Comparison of ENCODE assay signal across 14 cellular contexts in the genomic region with DNA sequence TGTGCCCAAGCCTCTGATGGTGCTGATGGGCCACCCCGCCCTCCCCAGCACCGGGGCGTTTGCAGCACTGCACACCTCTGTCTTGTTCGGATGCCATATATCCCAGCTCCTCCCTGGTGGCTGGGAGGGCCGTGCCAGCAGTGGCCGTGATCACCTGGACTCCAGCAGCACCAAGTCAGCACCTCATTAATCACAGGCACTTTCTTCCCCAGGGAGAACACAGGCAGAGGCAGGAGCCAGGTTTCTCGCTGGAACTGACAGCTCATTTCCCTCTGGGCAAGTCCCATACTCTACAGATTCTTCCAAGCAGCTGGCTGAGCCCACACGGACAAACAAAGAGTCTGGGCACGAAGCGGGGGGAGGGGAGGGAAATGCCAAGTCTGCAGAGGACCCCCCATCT.
A peak's percentile ranks its signal among the peaks of the same experiment; 100 is the strongest.
DNase-seq lines count a peak whose midpoint lies in the region; ATAC-seq and TF ChIP-seq lines count a peak whose summit lies in the region.
"Had no signal": no experiment of that assay in that cellular context is flagged by ENCODE, and none has a peak within 500 bp of the region (broad histone marks: within the 10 kb centered on the region; RNA-seq: fewer than 3 reads in every experiment).

No MANE protein-coding gene starts in this region.

- peaks cover 26% of the 10 kb centered on the region for H3K36me3 Mint-ChIP-seq in activated naive CD4-positive, alpha-beta T cell treated with anti-CD3 and anti-CD28 coated beads, Interleukin-2, amount 50 U/mL, for 24 hours
- H3K36me3 Mint-ChIP-seq in activated naive CD4-positive, alpha-beta T cell treated with anti-CD3 and anti-CD28 coated beads, Interleukin-2, amount 10 ng/mL, durations not matched to agents 7 days and 5 days, result peaks cover 16% of the 10 kb centered on the region
- H3K36me3 Mint-ChIP-seq in stimulated activated effector memory CD8-positive, alpha-beta T cell treated with anti-CD3 and anti-CD28 coated beads, Interleukin-12 subunit alpha, Interleukin-12 subunit beta, amount 100 ng/mL, for 72 hours, result peaks cover 56% of the 10 kb centered on the region

- ATAC-seq in stimulated activated effector memory CD8-positive, alpha-beta T cell treated with anti-CD3 and anti-CD28 coated beads, Interleukin-12 subunit alpha, Interleukin-12 subunit beta, amount 100 ng/mL, for 72 hours, result no peak
- ATAC-seq in HG03571 (IDR thresholded peaks at IDR 0.05; ENCODE audit: unreplicated experiment), result no peak

- DNase-seq in activated naive CD4-positive, alpha-beta T cell treated with anti-CD3 and anti-CD28 coated beads, Interleukin-2, amount 10 ng/mL, durations not matched to agents 7 days and 5 days, result no peak
- DNase-seq in RWPE1 (ENCODE audit: low spot score), result peak; percentile 62
- peak; percentile 70 for DNase-seq in fibroblast of the aortic adventitia (ENCODE audit: low read depth)
- DNase-seq in stimulated activated effector memory CD8-positive, alpha-beta T cell treated with anti-CD3 and anti-CD28 coated beads, Interleukin-12 subunit alpha, Interleukin-12 subunit beta, amount 100 ng/mL, for 72 hours (ENCODE audit: low spot score in 2 of 2), result no peak
- DNase-seq in iPS-NIHi11 (ENCODE audit: low spot score), result no peak
- DNase-seq in retina, result no peak
- DNase-seq: cortex of kidney, NCI-H2029 treated with DMSO at 0.1 percent for 48 hours, SW 1271 had no signal

- CTCF ChIA-PET in activated naive CD4-positive, alpha-beta T cell treated with anti-CD3 and anti-CD28 coated beads, Interleukin-2, amount 10 ng/mL, durations not matched to agents 7 days and 5 days (lab: Charles Lee), result no interaction called here
- CTCF ChIA-PET in RWPE1 (lab: Yijun Ruan, JAX), result interaction anchor here (0.6 kb wide), 1 partner anchor 10 kb away, joined by 3 read pairs; no protein-coding TSS in a partner anchor

- H3K27me3 Mint-ChIP-seq in activated naive CD4-positive, alpha-beta T cell treated with anti-CD3 and anti-CD28 coated beads, Interleukin-2, amount 50 U/mL, for 24 hours, result no peaks in the 10 kb centered on the region
- H3K27me3 Mint-ChIP-seq in activated naive CD4-positive, alpha-beta T cell treated with anti-CD3 and anti-CD28 coated beads, Interleukin-2, amount 10 ng/mL, durations not matched to agents 7 days and 5 days, result no peaks in the 10 kb centered on the region

- peak overlapping the region; percentile 59 for H3K27ac Mint-ChIP-seq in activated naive CD4-positive, alpha-beta T cell treated with anti-CD3 and anti-CD28 coated beads, Interleukin-2, amount 50 U/mL, for 24 hours
- no peak overlapping the region for H3K27ac Mint-ChIP-seq in activated naive CD4-positive, alpha-beta T cell treated with anti-CD3 and anti-CD28 coated beads, Interleukin-2, amount 10 ng/mL, durations not matched to agents 7 days and 5 days
- peak overlapping the region; percentile 23 for H3K27ac Mint-ChIP-seq in stimulated activated effector memory CD8-positive, alpha-beta T cell treated with anti-CD3 and anti-CD28 coated beads, Interleukin-12 subunit alpha, Interleukin-12 subunit beta, amount 100 ng/mL, for 72 hours

- no peaks in the 10 kb centered on the region for H3K9me3 Mint-ChIP-seq in activated naive CD4-positive, alpha-beta T cell treated with anti-CD3 and anti-CD28 coated beads, Interleukin-2, amount 50 U/mL, for 24 hours
- no peaks in the 10 kb centered on the region for H3K9me3 Mint-ChIP-seq in activated naive CD4-positive, alpha-beta T cell treated with anti-CD3 and anti-CD28 coated beads, Interleukin-2, amount 10 ng/mL, durations not matched to agents 7 days and 5 days
- no peaks in the 10 kb centered on the region for H3K9me3 Mint-ChIP-seq in stimulated activated effector memory CD8-positive, alpha-beta T cell treated with anti-CD3 and anti-CD28 coated beads, Interleukin-12 subunit alpha, Interleukin-12 subunit beta, amount 100 ng/mL, for 72 hours
- H3K9me3 Mint-ChIP-seq: neural crest cell had no signal

- H3K4me1 Mint-ChIP-seq in activated naive CD4-positive, alpha-beta T cell treated with anti-CD3 and anti-CD28 coated beads, Interleukin-2, amount 50 U/mL, for 24 hours, result peaks cover 69% of the 10 kb centered on the region
- H3K4me1 Mint-ChIP-seq in activated naive CD4-positive, alpha-beta T cell treated with anti-CD3 and anti-CD28 coated beads, Interleukin-2, amount 10 ng/mL, durations not matched to agents 7 days and 5 days, result peaks cover 30% of the 10 kb centered on the region
- H3K4me1 Mint-ChIP-seq in stimulated activated effector memory CD8-positive, alpha-beta T cell treated with anti-CD3 and anti-CD28 coated beads, Interleukin-12 subunit alpha, Interleukin-12 subunit beta, amount 100 ng/mL, for 72 hours, result peaks cover 72% of the 10 kb centered on the region
- H3K4me1 Mint-ChIP-seq: neural crest cell had no signal

- POLR2A ChIA-PET in RWPE1 (lab: Yijun Ruan, JAX; ENCODE audit: low non-redundant PET), result no interaction called here

- TF ChIP-seq CTCF in RWPE1 (conservative IDR thresholded peaks at IDR 0.05; ENCODE audit: low read depth) (no peak), fibroblast of the aortic adventitia (IDR thresholded peaks at IDR 0.05; ENCODE audit: insufficient read depth, low read length) (no peak)

- no peak overlapping the region for H3K4me3 ChIP-seq in fibroblast of the aortic adventitia (ENCODE audit: low read depth, low read length)
- H3K4me3 ChIP-seq: vagina had no signal

- H3K4me3 Mint-ChIP-seq in activated naive CD4-positive, alpha-beta T cell treated with anti-CD3 and anti-CD28 coated beads, Interleukin-2, amount 50 U/mL, for 24 hours, result no peak overlapping the region
- no peak overlapping the region for H3K4me3 Mint-ChIP-seq in activated naive CD4-positive, alpha-beta T cell treated with anti-CD3 and anti-CD28 coated beads, Interleukin-2, amount 10 ng/mL, durations not matched to agents 7 days and 5 days
- H3K4me3 Mint-ChIP-seq in stimulated activated effector memory CD8-positive, alpha-beta T cell treated with anti-CD3 and anti-CD28 coated beads, Interleukin-12 subunit alpha, Interleukin-12 subunit beta, amount 100 ng/mL, for 72 hours, result no peak overlapping the region
- H3K4me3 Mint-ChIP-seq: neural crest cell had no signal

- peak overlapping the region; percentile 86 for H3K27ac ChIP-seq in RWPE1
- H3K27ac ChIP-seq: HL-60, vagina had no signal

Comparison
In these comparisons a context has a peak if more than half of its experiments do, and no peak if none do; other contexts are left out.
1. DNase-seq: peak in RWPE1 (single experiment) and fibroblast of the aortic adventitia (single experiment); none in activated naive CD4-positive, alpha-beta T cell treated with anti-CD3 and anti-CD28 coated beads, Interleukin-2, amount 10 ng/mL, durations not matched to agents 7 days and 5 days (single experiment), stimulated activated effector memory CD8-positive, alpha-beta T cell treated with anti-CD3 and anti-CD28 coated beads, Interleukin-12 subunit alpha, Interleukin-12 subunit beta, amount 100 ng/mL, for 72 hours (0 of 2), iPS-NIHi11 (single experiment) and retina (single experiment).